ENCODE assay signal across 22 cellular contexts in the genomic region with DNA sequence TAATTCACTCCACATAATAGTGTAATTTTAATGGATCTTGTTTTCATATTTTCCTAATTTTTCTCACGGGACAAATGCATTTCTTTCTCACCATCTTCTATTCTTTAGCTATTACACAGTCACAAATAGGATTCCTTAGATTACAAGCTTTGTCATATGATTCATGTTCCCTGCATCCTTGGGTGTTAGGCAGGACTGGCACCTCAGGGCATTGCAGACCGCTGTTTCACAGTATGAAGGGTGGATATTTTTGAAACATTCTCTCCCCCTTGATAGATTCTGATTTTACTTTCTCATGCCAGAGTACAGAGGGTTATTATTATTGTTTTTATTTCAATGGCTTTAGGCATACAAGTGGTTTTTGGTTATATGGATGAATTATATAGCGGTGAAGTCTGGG.
"Had no signal": no experiment of that assay in that cellular context is flagged by ENCODE, and none has a peak within 500 bp of the region (broad histone marks: within the 10 kb centered on the region; RNA-seq: fewer than 3 reads in every experiment).

No MANE protein-coding gene starts in this region.

- DNase-seq: activated CD4-positive, alpha-beta memory T cell treated with anti-CD3 and anti-CD28 coated beads for 36 hours; activated CD4-positive, alpha-beta T cell treated with anti-CD3 and anti-CD28 coated beads for 36 hours; activated CD4-positive, alpha-beta T cell treated with anti-CD3 and anti-CD28 coated beads, Interleukin-2, amount 10 ng/mL, durations not matched to agents 24 days and 14 days; activated CD4-positive, CD25-positive, alpha-beta regulatory T cell; activated CD4-positive, CD25-positive, alpha-beta regulatory T cell treated with anti-CD3 and anti-CD28 coated beads, Interleukin-2, amount 50 U/mL, for 72 hours; activated CD8-positive, alpha-beta memory T cell treated with anti-CD3 and anti-CD28 coated beads, Interleukin-2, amount 10 ng/mL, durations not matched to agents 7 days and 5 days; activated CD8-positive, alpha-beta memory T cell treated with anti-CD3 and anti-CD28 coated beads, Interleukin-2, amount 50 U/mL, for 4 hours; activated CD8-positive, alpha-beta T cell treated with anti-CD3 and anti-CD28 coated beads, Interleukin-2, amount 10 ng/mL, durations not matched to agents 7 days and 5 days; activated effector memory CD4-positive, alpha-beta T cell treated with anti-CD3 and anti-CD28 coated beads, Interleukin-2, amount 50 U/mL, for 16 hours; activated naive CD4-positive, alpha-beta T cell treated with anti-CD3 and anti-CD28 coated beads for 36 hours; activated naive CD8-positive, alpha-beta T cell treated with anti-CD3 and anti-CD28 coated beads for 36 hours; activated naive CD8-positive, alpha-beta T cell treated with anti-CD3 and anti-CD28 coated beads, Interleukin-2, amount 50 U/mL, for 24 hours; activated T-cell treated with anti-CD3 and anti-CD28 coated beads, Interleukin-2, amount 50 U/mL, for 1 hour; activated T-cell treated with anti-CD3 and anti-CD28 coated beads, Interleukin-2, amount 50 U/mL, for 48 hours; adrenal gland; cortex of kidney; effector CD8-positive, alpha-beta T cell; foreskin fibroblast; T-helper 2 cell had no signal

- H3K4me1 ChIP-seq: adrenal gland, ascending aorta, gastroesophageal sphincter had no signal

- H3K27ac ChIP-seq: adrenal gland, ascending aorta, gastroesophageal sphincter had no signal

- H3K27me3 ChIP-seq: adrenal gland, ascending aorta, gastroesophageal sphincter had no signal

- H3K36me3 ChIP-seq: adrenal gland, ascending aorta, gastroesophageal sphincter had no signal

- ATAC-seq: activated CD4-positive, alpha-beta T cell treated with anti-CD3 and anti-CD28 coated beads for 36 hours; activated CD8-positive, alpha-beta memory T cell treated with anti-CD3 and anti-CD28 coated beads, Interleukin-2, amount 10 ng/mL, durations not matched to agents 7 days and 5 days; activated CD8-positive, alpha-beta T cell treated with anti-CD3 and anti-CD28 coated beads, Interleukin-2, amount 10 ng/mL, durations not matched to agents 7 days and 5 days; activated naive CD8-positive, alpha-beta T cell treated with anti-CD3 and anti-CD28 coated beads, Interleukin-2, amount 50 U/mL, for 24 hours; esophagus mucosa; gastroesophageal sphincter had no signal

- H3K9me3 ChIP-seq: adrenal gland, ascending aorta had no signal

- H3K4me3 ChIP-seq: adrenal gland, ascending aorta, gastroesophageal sphincter had no signal
